Comparison of ENCODE assay signal across 8 cellular contexts in the genomic region with DNA sequence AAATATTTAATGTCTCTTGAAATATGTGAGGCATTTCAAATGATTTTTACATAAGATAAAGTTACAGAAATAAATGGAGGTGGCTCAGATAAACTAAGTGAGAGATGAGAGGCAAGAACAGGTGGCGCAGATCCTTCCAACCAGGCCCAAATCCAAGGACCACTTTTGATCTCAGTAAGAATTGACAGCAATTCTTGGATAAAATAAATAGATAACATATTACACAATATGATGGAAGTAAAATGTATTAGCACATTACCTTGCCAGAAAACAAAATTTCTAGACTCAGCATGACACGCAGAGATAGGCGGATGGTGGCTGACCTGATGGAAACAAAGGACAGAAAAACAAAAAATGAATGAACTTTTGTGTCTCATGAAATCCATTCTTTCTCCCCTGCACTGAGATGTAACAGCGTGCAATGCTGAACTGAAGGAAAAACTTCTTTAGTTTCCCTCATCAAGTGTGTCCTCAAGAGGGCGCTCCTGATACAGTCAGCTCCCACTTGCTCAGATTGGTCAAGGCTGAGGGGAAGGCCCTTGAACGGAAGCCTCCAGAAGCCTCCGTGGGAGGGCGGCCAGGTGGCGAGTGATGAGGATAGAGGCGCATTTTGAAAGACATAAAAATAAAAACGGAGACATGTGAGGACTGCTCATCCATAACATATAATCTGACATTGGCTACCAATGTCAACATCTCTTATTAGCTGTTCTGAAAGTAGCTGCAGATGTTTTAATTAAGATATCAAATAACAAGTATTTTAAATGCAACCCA.
DNase-seq lines count a peak whose midpoint lies in the region; ATAC-seq, FAIRE-seq and TF ChIP-seq lines count a peak whose summit lies in the region.

No MANE protein-coding gene starts in this region.

- no peak for TF ChIP-seq POLR2A in A549 (IDR thresholded peaks at IDR 0.05; ENCODE audit: low read length)

- no peaks in the 10 kb centered on the region for H3K27me3 ChIP-seq in iPS DF 6.9 (ENCODE audit: control insufficient read depth, insufficient read depth, low read length)

- FAIRE-seq in A549 (lab: Jason Lieb, UNC): no peak
- peak; percentile 58 for FAIRE-seq in TTC549 (lab: Jason Lieb, UNC)

- peak overlapping the region; percentile 92 for H3K4me2 ChIP-seq in A549

- 13% methylated on average over 11 of the region's 11 CpGs for WGBS in A549 (ENCODE audit: missing lambda C conversion rate)
- no CpG with 5 or more reads among the region's 11 CpGs for WGBS in iPS DF 6.9 (ENCODE audit: insufficient coverage, insufficient read length)

- in situ Hi-C loops in astrocyte of the spinal cord (cut with HindIII; ENCODE audit: low sequenced_read_pairs): no loop called here

- peak overlapping the region; percentile 26; the same call in 2 of the 3 replicates for H3K4me3 ChIP-seq in A549
- no peak overlapping the region for H3K4me3 ChIP-seq in astrocyte of the spinal cord (ENCODE audit: low read depth, low read length)
- no peak overlapping the region for H3K4me3 ChIP-seq in iPS DF 6.9 (ENCODE audit: low read length)

- H3K27ac ChIP-seq in A549 (peak overlapping the region; percentile 87 to 88), iPS DF 6.9 (ENCODE audit: low read length) (no peak overlapping the region)

- DNase-seq in A549 (ENCODE audit: low read depth in 1 of 2, low spot score in 1 of 2) (peak; percentile 81 to 91), NCI-H2029 treated with DMSO at 0.1 percent for 48 hours (lab: John Stamatoyannopoulos, UW) (peak; percentile 85), astrocyte of the spinal cord (ENCODE audit: low read depth, low spot score) (peak; percentile 88), iPS DF 6.9 (ENCODE audit: low read depth, low spot score) (peak; percentile 82)
- peak; percentile 54 to 83 (median 67) for DNase-seq in stimulated activated CD4-positive, alpha-beta T cell treated with anti-CD3 and anti-CD28 coated beads, Interleukin-12 subunit alpha, Interleukin-12 subunit beta, amount 100 ng/mL, for 48 hours (ENCODE audit: low read depth in 2 of 3, low spot score in 1 of 3)

- ATAC-seq in A549: peak; percentile 86 to 87
- peak; percentile 64 for ATAC-seq in GM18511 (IDR thresholded peaks at IDR 0.05; ENCODE audit: unreplicated experiment)
- ATAC-seq in HG03025 (IDR thresholded peaks at IDR 0.05; ENCODE audit: low FRiP score, unreplicated experiment): peak; percentile 57

- H3K4me1 ChIP-seq in A549: peaks cover 44% of the 10 kb centered on the region
- no peaks in the 10 kb centered on the region for H3K4me1 ChIP-seq in iPS DF 6.9 (ENCODE audit: control insufficient read depth, insufficient read depth, low read length)

- H3K36me3 ChIP-seq in iPS DF 6.9 (ENCODE audit: control insufficient read depth, insufficient read depth, low read length): no peaks in the 10 kb centered on the region

- TF ChIP-seq EP300 in A549 (IDR thresholded peaks at IDR 0.05): no peak

- CTCF ChIA-PET in A549 (lab: Yijun Ruan, JAX): interaction anchor here (0.6 to 5.0 kb wide), 40 partner anchors 9 to 1280 kb away, joined by 3 to 84 read pairs (median 4); a partner anchor contains a TSS

- TF ChIP-seq RAD21 in A549 (conservative IDR thresholded peaks at IDR 0.05 in 1 of 2, IDR thresholded peaks at IDR 0.05 in 1 of 2): peak; percentile 93 to 94

- H3K9me3 ChIP-seq in A549: no peaks in the 10 kb centered on the region
- no peaks in the 10 kb centered on the region for H3K9me3 ChIP-seq in iPS DF 6.9 (ENCODE audit: control insufficient read depth, insufficient read depth, low read length)

- POLR2A ChIA-PET in A549 (lab: Yijun Ruan, JAX): interaction anchor here (0.6 to 2.9 kb wide), 3 partner anchors 73 to 273 kb away, joined by 3 to 32 read pairs (median 15); a partner anchor contains a TSS

- TF ChIP-seq CTCF in A549 (IDR thresholded peaks at IDR 0.05) (peak; percentile 94), astrocyte of the spinal cord (IDR thresholded peaks at IDR 0.05; ENCODE audit: low read depth, low read length) (peak; percentile 88)

TF ChIP-seq in A549, 52 proteins besides CTCF, POLR2A, EP300 and RAD21:
- TF ChIP-seq FOSL2 (IDR thresholded peaks at IDR 0.05) (no peak), FOSL2 (CRISPR knock-in tag; IDR thresholded peaks at IDR 0.05) (no peak), SMC3 (IDR thresholded peaks at IDR 0.05) (peak; percentile 91), CEBPB (IDR thresholded peaks at IDR 0.05) (peak in 1 of 2 experiments; percentile 57; a peak in 1 of 4 replicates), HOXA7 (CRISPR knock-in tag; IDR thresholded peaks at IDR 0.05) (no peak), BHLHE40 (IDR thresholded peaks at IDR 0.05; ENCODE audit: low read depth, low read length) (no peak)
- TF ChIP-seq, protein P1, sequence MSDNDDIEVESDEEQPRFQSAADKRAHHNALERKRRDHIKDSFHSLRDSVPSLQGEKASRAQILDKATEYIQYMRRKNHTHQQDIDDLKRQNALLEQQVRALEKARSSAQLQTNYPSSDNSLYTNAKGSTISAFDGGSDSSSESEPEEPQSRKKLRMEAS (IDR thresholded peaks at IDR 0.05): peak; percentile 73
TF ChIP-seq in A549: peak in this region for 3.
